Comparison of ENCODE assay signal across 13 cellular contexts in the genomic region with DNA sequence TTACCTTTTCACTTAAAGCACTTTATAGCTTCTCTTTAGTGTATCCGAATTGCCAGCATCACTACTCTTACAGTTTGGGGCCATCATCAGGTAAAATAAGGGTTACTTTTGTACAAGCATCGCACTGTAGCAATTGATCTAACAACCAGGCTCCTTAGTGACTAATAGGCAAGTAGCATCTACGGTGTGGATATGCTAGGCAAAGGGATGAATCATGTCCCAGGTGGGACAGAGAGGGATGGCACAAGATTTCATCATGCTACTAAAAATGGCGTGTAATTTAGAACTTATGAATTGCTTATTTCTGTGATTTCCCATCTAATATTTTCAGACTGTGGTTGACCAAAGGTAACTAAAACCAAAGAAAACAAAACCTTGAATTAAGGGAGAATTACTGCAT.
"Had no signal": no experiment of that assay in that cellular context is flagged by ENCODE, and none has a peak within 500 bp of the region (broad histone marks: within the 10 kb centered on the region; RNA-seq: fewer than 3 reads in every experiment).

No MANE protein-coding gene starts in this region.

- DNase-seq: effector memory CD8-positive, alpha-beta T cell; esophagus squamous epithelium; heart left ventricle; hippocampal formation; left colon; left ventricle myocardium superior; mucosa of descending colon; natural killer cell; right cardiac atrium; stimulated activated CD4-positive, alpha-beta T cell treated with anti-CD3 and anti-CD28 coated beads, Interleukin-2, amount 100 ng/mL, for 48 hours; stimulated activated naive CD4-positive, alpha-beta T cell treated with Interleukin-2 at 50 U/mL for 16 hours; trophoblast cell had no signal

- H3K27ac ChIP-seq: esophagus squamous epithelium, heart left ventricle had no signal

- H3K4me1 ChIP-seq: esophagus squamous epithelium, heart left ventricle had no signal

- H3K4me3 ChIP-seq: esophagus squamous epithelium, heart left ventricle, mucosa of descending colon, smooth muscle cell had no signal

- H3K9me3 ChIP-seq: esophagus squamous epithelium, heart left ventricle had no signal

- H3K36me3 ChIP-seq: esophagus squamous epithelium, heart left ventricle had no signal

- H3K27me3 ChIP-seq: esophagus squamous epithelium, heart left ventricle had no signal

- ATAC-seq: effector memory CD8-positive, alpha-beta T cell; heart left ventricle; left colon; left ventricle myocardium superior; mucosa of descending colon; natural killer cell; right cardiac atrium had no signal
